In the genomic region with DNA sequence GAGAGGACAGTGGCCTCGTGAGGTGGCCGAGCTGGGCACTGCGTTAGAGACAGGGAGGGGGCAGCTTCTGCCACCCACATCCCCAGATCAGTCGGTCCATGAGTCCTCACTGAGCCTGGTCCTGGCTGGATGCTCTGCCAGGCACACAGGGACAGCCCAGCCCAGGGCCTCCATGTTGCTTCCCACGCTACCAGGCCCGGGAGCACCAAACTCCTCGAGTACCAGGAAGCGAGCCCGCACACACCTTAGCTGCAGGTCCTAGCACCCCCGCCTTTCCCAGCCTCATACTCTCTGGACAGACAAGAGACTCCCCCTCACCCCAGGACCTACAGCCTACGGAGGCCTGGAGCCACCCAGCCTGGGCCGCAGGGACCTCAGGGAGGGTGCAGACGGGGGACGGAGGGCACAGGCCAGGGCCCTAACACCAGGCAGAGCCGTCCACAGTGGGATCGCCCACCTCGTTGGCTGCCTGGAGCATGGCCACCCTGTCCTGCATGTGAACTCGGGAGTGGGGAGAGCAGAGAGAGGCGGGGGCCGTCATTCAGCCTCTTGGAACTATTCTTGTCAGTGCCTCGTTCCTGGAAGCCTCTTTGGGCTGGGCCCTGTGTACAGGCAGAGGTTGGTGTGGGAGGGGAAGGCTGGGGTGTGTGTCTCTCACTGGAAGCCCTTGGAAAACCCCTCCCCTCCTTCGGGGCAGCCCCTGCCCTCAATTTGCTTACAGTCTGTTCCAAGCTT, we compare ENCODE assay signal across 1 cellular context.
TF ChIP-seq lines count a peak whose summit lies in the region.

No MANE protein-coding gene starts in this region.

TF ChIP-seq in H1, 55 proteins besides CTCF, POLR2A, EP300 and RAD21 (continued from another document):
- TF ChIP-seq, protein P1, sequence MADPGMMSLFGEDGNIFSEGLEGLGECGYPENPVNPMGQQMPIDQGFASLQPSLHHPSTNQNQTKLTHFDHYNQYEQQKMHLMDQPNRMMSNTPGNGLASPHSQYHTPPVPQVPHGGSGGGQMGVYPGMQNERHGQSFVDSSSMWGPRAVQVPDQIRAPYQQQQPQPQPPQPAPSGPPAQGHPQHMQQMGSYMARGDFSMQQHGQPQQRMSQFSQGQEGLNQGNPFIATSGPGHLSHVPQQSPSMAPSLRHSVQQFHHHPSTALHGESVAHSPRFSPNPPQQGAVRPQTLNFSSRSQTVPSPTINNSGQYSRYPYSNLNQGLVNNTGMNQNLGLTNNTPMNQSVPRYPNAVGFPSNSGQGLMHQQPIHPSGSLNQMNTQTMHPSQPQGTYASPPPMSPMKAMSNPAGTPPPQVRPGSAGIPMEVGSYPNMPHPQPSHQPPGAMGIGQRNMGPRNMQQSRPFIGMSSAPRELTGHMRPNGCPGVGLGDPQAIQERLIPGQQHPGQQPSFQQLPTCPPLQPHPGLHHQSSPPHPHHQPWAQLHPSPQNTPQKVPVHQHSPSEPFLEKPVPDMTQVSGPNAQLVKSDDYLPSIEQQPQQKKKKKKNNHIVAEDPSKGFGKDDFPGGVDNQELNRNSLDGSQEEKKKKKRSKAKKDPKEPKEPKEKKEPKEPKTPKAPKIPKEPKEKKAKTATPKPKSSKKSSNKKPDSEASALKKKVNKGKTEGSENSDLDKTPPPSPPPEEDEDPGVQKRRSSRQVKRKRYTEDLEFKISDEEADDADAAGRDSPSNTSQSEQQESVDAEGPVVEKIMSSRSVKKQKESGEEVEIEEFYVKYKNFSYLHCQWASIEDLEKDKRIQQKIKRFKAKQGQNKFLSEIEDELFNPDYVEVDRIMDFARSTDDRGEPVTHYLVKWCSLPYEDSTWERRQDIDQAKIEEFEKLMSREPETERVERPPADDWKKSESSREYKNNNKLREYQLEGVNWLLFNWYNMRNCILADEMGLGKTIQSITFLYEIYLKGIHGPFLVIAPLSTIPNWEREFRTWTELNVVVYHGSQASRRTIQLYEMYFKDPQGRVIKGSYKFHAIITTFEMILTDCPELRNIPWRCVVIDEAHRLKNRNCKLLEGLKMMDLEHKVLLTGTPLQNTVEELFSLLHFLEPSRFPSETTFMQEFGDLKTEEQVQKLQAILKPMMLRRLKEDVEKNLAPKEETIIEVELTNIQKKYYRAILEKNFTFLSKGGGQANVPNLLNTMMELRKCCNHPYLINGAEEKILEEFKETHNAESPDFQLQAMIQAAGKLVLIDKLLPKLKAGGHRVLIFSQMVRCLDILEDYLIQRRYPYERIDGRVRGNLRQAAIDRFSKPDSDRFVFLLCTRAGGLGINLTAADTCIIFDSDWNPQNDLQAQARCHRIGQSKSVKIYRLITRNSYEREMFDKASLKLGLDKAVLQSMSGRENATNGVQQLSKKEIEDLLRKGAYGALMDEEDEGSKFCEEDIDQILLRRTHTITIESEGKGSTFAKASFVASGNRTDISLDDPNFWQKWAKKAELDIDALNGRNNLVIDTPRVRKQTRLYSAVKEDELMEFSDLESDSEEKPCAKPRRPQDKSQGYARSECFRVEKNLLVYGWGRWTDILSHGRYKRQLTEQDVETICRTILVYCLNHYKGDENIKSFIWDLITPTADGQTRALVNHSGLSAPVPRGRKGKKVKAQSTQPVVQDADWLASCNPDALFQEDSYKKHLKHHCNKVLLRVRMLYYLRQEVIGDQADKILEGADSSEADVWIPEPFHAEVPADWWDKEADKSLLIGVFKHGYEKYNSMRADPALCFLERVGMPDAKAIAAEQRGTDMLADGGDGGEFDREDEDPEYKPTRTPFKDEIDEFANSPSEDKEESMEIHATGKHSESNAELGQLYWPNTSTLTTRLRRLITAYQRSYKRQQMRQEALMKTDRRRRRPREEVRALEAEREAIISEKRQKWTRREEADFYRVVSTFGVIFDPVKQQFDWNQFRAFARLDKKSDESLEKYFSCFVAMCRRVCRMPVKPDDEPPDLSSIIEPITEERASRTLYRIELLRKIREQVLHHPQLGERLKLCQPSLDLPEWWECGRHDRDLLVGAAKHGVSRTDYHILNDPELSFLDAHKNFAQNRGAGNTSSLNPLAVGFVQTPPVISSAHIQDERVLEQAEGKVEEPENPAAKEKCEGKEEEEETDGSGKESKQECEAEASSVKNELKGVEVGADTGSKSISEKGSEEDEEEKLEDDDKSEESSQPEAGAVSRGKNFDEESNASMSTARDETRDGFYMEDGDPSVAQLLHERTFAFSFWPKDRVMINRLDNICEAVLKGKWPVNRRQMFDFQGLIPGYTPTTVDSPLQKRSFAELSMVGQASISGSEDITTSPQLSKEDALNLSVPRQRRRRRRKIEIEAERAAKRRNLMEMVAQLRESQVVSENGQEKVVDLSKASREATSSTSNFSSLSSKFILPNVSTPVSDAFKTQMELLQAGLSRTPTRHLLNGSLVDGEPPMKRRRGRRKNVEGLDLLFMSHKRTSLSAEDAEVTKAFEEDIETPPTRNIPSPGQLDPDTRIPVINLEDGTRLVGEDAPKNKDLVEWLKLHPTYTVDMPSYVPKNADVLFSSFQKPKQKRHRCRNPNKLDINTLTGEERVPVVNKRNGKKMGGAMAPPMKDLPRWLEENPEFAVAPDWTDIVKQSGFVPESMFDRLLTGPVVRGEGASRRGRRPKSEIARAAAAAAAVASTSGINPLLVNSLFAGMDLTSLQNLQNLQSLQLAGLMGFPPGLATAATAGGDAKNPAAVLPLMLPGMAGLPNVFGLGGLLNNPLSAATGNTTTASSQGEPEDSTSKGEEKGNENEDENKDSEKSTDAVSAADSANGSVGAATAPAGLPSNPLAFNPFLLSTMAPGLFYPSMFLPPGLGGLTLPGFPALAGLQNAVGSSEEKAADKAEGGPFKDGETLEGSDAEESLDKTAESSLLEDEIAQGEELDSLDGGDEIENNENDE (IDR thresholded peaks at IDR 0.05; ENCODE audit: insufficient replicate concordance, low read length), result no peak
- TF ChIP-seq CEBPB (IDR thresholded peaks at IDR 0.05; ENCODE audit: low read depth, low read length), result no peak
- TF ChIP-seq POU5F1 (IDR thresholded peaks at IDR 0.05; ENCODE audit: low read depth, low read length), result no peak
- TF ChIP-seq KDM5A (IDR thresholded peaks at IDR 0.05; ENCODE audit: low read length), result no peak
- TF ChIP-seq CHD2 (IDR thresholded peaks at IDR 0.05; ENCODE audit: low read length), result no peak
- no peak for TF ChIP-seq TEAD4 (IDR thresholded peaks at IDR 0.05; ENCODE audit: low read depth, low read length)
- no peak for TF ChIP-seq CREB1 (IDR thresholded peaks at IDR 0.05)
- no peak for TF ChIP-seq PHF8 (conservative IDR thresholded peaks at IDR 0.05; ENCODE audit: low read depth, low read length)
- TF ChIP-seq RXRA (IDR thresholded peaks at IDR 0.05; ENCODE audit: insufficient read depth, low read depth, low read length), result no peak
- no peak for TF ChIP-seq BCL11A (IDR thresholded peaks at IDR 0.05; ENCODE audit: low read depth in 2 of 2, low read length in 2 of 2)
